ENCODE assay signal across 18 cellular contexts in the genomic region with DNA sequence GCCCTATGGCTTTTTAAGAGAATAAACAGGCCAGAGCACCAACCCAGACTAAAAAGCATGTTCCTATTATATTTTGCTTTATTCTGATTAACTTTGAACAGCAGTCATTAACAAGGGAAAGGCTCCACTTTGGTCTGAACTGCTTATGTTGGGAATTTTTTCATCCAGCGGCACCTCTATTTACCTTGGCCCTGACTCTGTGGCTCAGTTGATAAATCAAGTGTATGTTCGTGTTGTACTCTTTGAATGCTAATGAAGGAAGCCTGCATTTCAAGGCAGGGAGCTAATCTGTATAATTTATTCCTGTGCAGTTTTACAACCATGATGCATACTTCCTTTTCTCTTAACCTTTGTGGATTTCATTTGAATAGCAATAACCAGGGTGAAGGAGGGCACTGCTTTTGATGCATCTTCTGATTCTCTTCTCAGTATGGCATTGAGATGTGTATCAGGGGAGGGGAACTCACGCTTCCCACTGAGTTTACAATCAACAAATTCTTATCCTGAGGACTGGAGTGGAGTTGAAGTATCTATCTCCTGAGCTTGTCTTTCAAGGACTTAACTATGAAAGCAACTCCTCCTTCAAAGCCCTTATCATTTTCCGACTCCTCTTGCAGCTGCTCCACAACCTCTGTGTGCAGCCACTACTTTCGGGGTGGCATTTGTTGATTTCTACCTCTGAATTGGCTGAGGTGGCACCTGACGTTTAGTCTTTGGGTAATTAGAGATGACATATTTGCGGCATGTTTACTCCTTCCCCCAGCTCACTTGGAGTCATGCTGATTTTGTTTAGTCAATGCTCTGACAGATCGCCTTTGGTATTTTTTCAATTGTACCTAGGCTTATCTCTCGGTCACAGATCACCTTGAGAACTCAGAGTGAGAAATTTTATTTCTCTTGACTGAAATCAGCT.
DNase-seq lines count a peak whose midpoint lies in the region; ATAC-seq, FAIRE-seq and TF ChIP-seq lines count a peak whose summit lies in the region.
"Had no signal": no experiment of that assay in that cellular context is flagged by ENCODE, and none has a peak within 500 bp of the region (broad histone marks: within the 10 kb centered on the region; RNA-seq: fewer than 3 reads in every experiment).

No MANE protein-coding gene starts in this region.

- CTCF ChIA-PET in activated naive CD4-positive, alpha-beta T cell treated with anti-CD3 and anti-CD28 coated beads, Interleukin-2, amount 10 ng/mL, durations not matched to agents 7 days and 5 days (lab: Charles Lee) = no interaction called here

- TF ChIP-seq CTCF in astrocyte (IDR thresholded peaks at IDR 0.05; ENCODE audit: insufficient read depth, low read depth, low read length) = no peak

- no peaks in the 10 kb centered on the region for H3K9me3 ChIP-seq in HAP-1
- H3K9me3 ChIP-seq in astrocyte (ENCODE audit: insufficient read depth, low read depth, low read length) = no peaks in the 10 kb centered on the region
- H3K9me3 ChIP-seq in MG63 = no peaks in the 10 kb centered on the region
- H3K9me3 ChIP-seq: uterus had no signal

- no peak overlapping the region for H2BK5ac ChIP-seq in mesendoderm (ENCODE audit: low read length)

- no peak overlapping the region for H3K56ac ChIP-seq in mesendoderm (ENCODE audit: low read length)

- H3K36me3 Mint-ChIP-seq in astrocyte (ENCODE audit: low read depth, unreplicated experiment) = no peaks in the 10 kb centered on the region
- H3K36me3 Mint-ChIP-seq in activated naive CD4-positive, alpha-beta T cell treated with anti-CD3 and anti-CD28 coated beads, Interleukin-2, amount 10 ng/mL, durations not matched to agents 7 days and 5 days = no peaks in the 10 kb centered on the region
- H3K36me3 Mint-ChIP-seq: activated naive CD8-positive, alpha-beta T cell treated with anti-CD3 and anti-CD28 coated beads, Interleukin-2, amount 10 ng/mL, durations not matched to agents 7 days and 5 days had no signal

- H2AFZ ChIP-seq in astrocyte (ENCODE audit: low read depth, low read length) = no peak overlapping the region

- H4K5ac ChIP-seq in mesendoderm (ENCODE audit: low read length) = no peak overlapping the region

- peak overlapping the region; percentile 79 for H2BK120ac ChIP-seq in mesendoderm (ENCODE audit: low read depth, low read length)

- H3K9ac ChIP-seq in astrocyte (ENCODE audit: low read length) (no peak overlapping the region), mesendoderm (ENCODE audit: low read length) (no peak overlapping the region)

- H3K79me2 ChIP-seq in astrocyte (ENCODE audit: insufficient read depth, low read length) (no peaks in the 10 kb centered on the region), mesendoderm (ENCODE audit: control insufficient read depth, insufficient read depth, low read length) (no peaks in the 10 kb centered on the region)

- no peak overlapping the region for H2BK15ac ChIP-seq in mesendoderm (replicated peaks; ENCODE audit: low read depth)

- H3K4me1 ChIP-seq in HAP-1 = peaks cover 15% of the 10 kb centered on the region
- H3K4me1 ChIP-seq in astrocyte (ENCODE audit: insufficient read depth, low read length) = peaks cover 6% of the 10 kb centered on the region
- H3K4me1 ChIP-seq in mesendoderm (ENCODE audit: control insufficient read depth, low read depth, low read length) = peaks cover 7% of the 10 kb centered on the region
- H3K4me1 ChIP-seq: uterus had no signal

- DNase-seq in HAP-1 (ENCODE audit: low spot score in 2 of 2) (peak; percentile 48 to 92), NCI-H2107 treated with DMSO at 0.1 percent for 48 hours (lab: John Stamatoyannopoulos, UW; ENCODE audit: unreplicated experiment) (peak; percentile 71), astrocyte (ENCODE audit: low read depth) (peak; percentile 39), mesendoderm (peak; percentile 95), MG63 (no peak), putamen (ENCODE audit: low spot score) (no peak)
- DNase-seq in activated naive CD4-positive, alpha-beta T cell treated with anti-CD3 and anti-CD28 coated beads, Interleukin-2, amount 10 ng/mL, durations not matched to agents 7 days and 5 days = no peak
- DNase-seq: activated CD4-positive, alpha-beta T cell treated with anti-CD3 and anti-CD28 coated beads, Interleukin-2, amount 10 ng/mL, durations not matched to agents 24 days and 14 days; activated naive CD8-positive, alpha-beta T cell treated with anti-CD3 and anti-CD28 coated beads, Interleukin-2, amount 10 ng/mL, durations not matched to agents 7 days and 5 days; activated T-cell treated with anti-CD3 and anti-CD28 coated beads, Interleukin-2, amount 50 U/mL, for 24 hours; central memory CD4-positive, alpha-beta T cell; islet precursor cell; NCI-H1436; uterus had no signal

- H3K27me3 Mint-ChIP-seq in astrocyte (ENCODE audit: low read depth, unreplicated experiment) = no peaks in the 10 kb centered on the region
- H3K27me3 Mint-ChIP-seq in activated naive CD4-positive, alpha-beta T cell treated with anti-CD3 and anti-CD28 coated beads, Interleukin-2, amount 10 ng/mL, durations not matched to agents 7 days and 5 days = peaks cover 4% of the 10 kb centered on the region
- H3K27me3 Mint-ChIP-seq: activated CD4-positive, alpha-beta T cell treated with anti-CD3 and anti-CD28 coated beads, Interleukin-2, amount 10 ng/mL, durations not matched to agents 24 days and 14 days; activated naive CD8-positive, alpha-beta T cell treated with anti-CD3 and anti-CD28 coated beads, Interleukin-2, amount 10 ng/mL, durations not matched to agents 7 days and 5 days; stimulated activated naive CD8-positive, alpha-beta T cell treated with anti-CD3 and anti-CD28 coated beads, Interleukin-15, Interleukin-2, amounts not matched to agents 100 ng/mL and 50 ng/mL, for 24 hours had no signal

- H3K4me3 Mint-ChIP-seq in astrocyte (ENCODE audit: unreplicated experiment) = no peak overlapping the region
- H3K4me3 Mint-ChIP-seq in activated naive CD4-positive, alpha-beta T cell treated with anti-CD3 and anti-CD28 coated beads, Interleukin-2, amount 10 ng/mL, durations not matched to agents 7 days and 5 days = no peak overlapping the region
- H3K4me3 Mint-ChIP-seq: activated CD4-positive, alpha-beta T cell treated with anti-CD3 and anti-CD28 coated beads, Interleukin-2, amount 10 ng/mL, durations not matched to agents 24 days and 14 days; activated naive CD8-positive, alpha-beta T cell treated with anti-CD3 and anti-CD28 coated beads, Interleukin-2, amount 10 ng/mL, durations not matched to agents 7 days and 5 days; activated T-cell treated with anti-CD3 and anti-CD28 coated beads, Interleukin-2, amount 50 U/mL, for 24 hours; B cell; stimulated activated naive CD8-positive, alpha-beta T cell treated with anti-CD3 and anti-CD28 coated beads, Interleukin-15, Interleukin-2, amounts not matched to agents 100 ng/mL and 50 ng/mL, for 24 hours had no signal

- no peak overlapping the region for H2AK5ac ChIP-seq in mesendoderm (ENCODE audit: low read length)

- H4K20me1 ChIP-seq in astrocyte (ENCODE audit: insufficient read depth, low read length) = no peaks in the 10 kb centered on the region

- H3K23ac ChIP-seq in mesendoderm (ENCODE audit: low read length) = no peak overlapping the region

- no peak overlapping the region for H4K8ac ChIP-seq in mesendoderm (ENCODE audit: low read depth, low read length)

- in situ Hi-C loops in HAP-1 (cut with MboI; ENCODE audit: low sequenced_read_pairs) = no loop called here

- no peak overlapping the region for H3K27ac Mint-ChIP-seq in astrocyte (ENCODE audit: unreplicated experiment)
- H3K27ac Mint-ChIP-seq in activated naive CD4-positive, alpha-beta T cell treated with anti-CD3 and anti-CD28 coated beads, Interleukin-2, amount 10 ng/mL, durations not matched to agents 7 days and 5 days = no peak overlapping the region
- H3K27ac Mint-ChIP-seq: activated CD4-positive, alpha-beta T cell treated with anti-CD3 and anti-CD28 coated beads, Interleukin-2, amount 10 ng/mL, durations not matched to agents 24 days and 14 days; activated naive CD8-positive, alpha-beta T cell treated with anti-CD3 and anti-CD28 coated beads, Interleukin-2, amount 10 ng/mL, durations not matched to agents 7 days and 5 days; activated T-cell treated with anti-CD3 and anti-CD28 coated beads, Interleukin-2, amount 50 U/mL, for 24 hours; B cell; stimulated activated naive CD8-positive, alpha-beta T cell treated with anti-CD3 and anti-CD28 coated beads, Interleukin-15, Interleukin-2, amounts not matched to agents 100 ng/mL and 50 ng/mL, for 24 hours had no signal

- H3K18ac ChIP-seq in mesendoderm (ENCODE audit: low read length) = peak overlapping the region; percentile 56

- H3K9me3 Mint-ChIP-seq in astrocyte (ENCODE audit: unreplicated experiment) = no peaks in the 10 kb centered on the region
- H3K9me3 Mint-ChIP-seq in activated naive CD4-positive, alpha-beta T cell treated with anti-CD3 and anti-CD28 coated beads, Interleukin-2, amount 10 ng/mL, durations not matched to agents 7 days and 5 days = no peaks in the 10 kb centered on the region
- H3K9me3 Mint-ChIP-seq: activated CD4-positive, alpha-beta T cell treated with anti-CD3 and anti-CD28 coated beads, Interleukin-2, amount 10 ng/mL, durations not matched to agents 24 days and 14 days; activated naive CD8-positive, alpha-beta T cell treated with anti-CD3 and anti-CD28 coated beads, Interleukin-2, amount 10 ng/mL, durations not matched to agents 7 days and 5 days; activated T-cell treated with anti-CD3 and anti-CD28 coated beads, Interleukin-2, amount 50 U/mL, for 24 hours; stimulated activated naive CD8-positive, alpha-beta T cell treated with anti-CD3 and anti-CD28 coated beads, Interleukin-15, Interleukin-2, amounts not matched to agents 100 ng/mL and 50 ng/mL, for 24 hours had no signal

- no peak for FAIRE-seq in astrocyte (lab: Jason Lieb, UNC)
- FAIRE-seq: frontal cortex had no signal

- H3K27ac ChIP-seq in astrocyte (ENCODE audit: low read depth, low read length) (peak overlapping the region; percentile 31), mesendoderm (ENCODE audit: low read depth, low read length) (peak overlapping the region; percentile 57)
- H3K27ac ChIP-seq: uterus had no signal

- H3K4me1 Mint-ChIP-seq in astrocyte (ENCODE audit: low read depth, unreplicated experiment) = no peaks in the 10 kb centered on the region
- no peaks in the 10 kb centered on the region for H3K4me1 Mint-ChIP-seq in activated naive CD4-positive, alpha-beta T cell treated with anti-CD3 and anti-CD28 coated beads, Interleukin-2, amount 10 ng/mL, durations not matched to agents 7 days and 5 days
- H3K4me1 Mint-ChIP-seq: activated CD4-positive, alpha-beta T cell treated with anti-CD3 and anti-CD28 coated beads, Interleukin-2, amount 10 ng/mL, durations not matched to agents 24 days and 14 days; activated naive CD8-positive, alpha-beta T cell treated with anti-CD3 and anti-CD28 coated beads, Interleukin-2, amount 10 ng/mL, durations not matched to agents 7 days and 5 days; B cell had no signal

- H3K4ac ChIP-seq in mesendoderm (ENCODE audit: low read depth, low read length) = no peak overlapping the region

- no peak for ATAC-seq in GM21423 (IDR thresholded peaks at IDR 0.05; ENCODE audit: unreplicated experiment)

- H3K4me2 ChIP-seq in astrocyte (ENCODE audit: low read length) (peak overlapping the region; percentile 9), mesendoderm (ENCODE audit: low read length) (no peak overlapping the region)

- H3K27me3 ChIP-seq in HAP-1 (ENCODE audit: low read depth) = no peaks in the 10 kb centered on the region
- H3K27me3 ChIP-seq in astrocyte (ENCODE audit: insufficient read depth, low read length) = no peaks in the 10 kb centered on the region
- no peaks in the 10 kb centered on the region for H3K27me3 ChIP-seq in mesendoderm (ENCODE audit: insufficient read depth, low read length, poor library complexity)
- no peaks in the 10 kb centered on the region for H3K27me3 ChIP-seq in MG63
- H3K27me3 ChIP-seq: uterus had no signal

- no CpG with 5 or more reads among the region's 9 CpGs for WGBS in mesendoderm (ENCODE audit: extremely low coverage, insufficient coverage, low lambda C conversion rate)

- H3K4me3 ChIP-seq in HAP-1 (no peak overlapping the region), astrocyte (ENCODE audit: insufficient read depth, low read depth, low read length) (no peak overlapping the region), mesendoderm (ENCODE audit: low read length) (no peak overlapping the region), MG63 (no peak overlapping the region)
- H3K4me3 ChIP-seq: uterus had no signal

- H3K36me3 ChIP-seq in HAP-1 (replicated peaks) = no peaks in the 10 kb centered on the region
- H3K36me3 ChIP-seq in astrocyte (ENCODE audit: insufficient read depth, low read length) = no peaks in the 10 kb centered on the region
- H3K36me3 ChIP-seq in mesendoderm (ENCODE audit: control insufficient read depth, insufficient read depth, low read length) = no peaks in the 10 kb centered on the region
- H3K36me3 ChIP-seq in MG63 = no peaks in the 10 kb centered on the region
- H3K36me3 ChIP-seq: uterus had no signal

- no peaks in the 10 kb centered on the region for H3K79me1 ChIP-seq in mesendoderm (ENCODE audit: low read length)

Comparison
In these comparisons a context has a peak if more than half of its experiments do, and no peak if none do; other contexts are left out.
1. DNase-seq: peak in HAP-1 (2 of 2), NCI-H2107 treated with DMSO at 0.1 percent for 48 hours (single experiment), astrocyte (single experiment) and mesendoderm (single experiment); none in MG63 (single experiment), activated naive CD4-positive, alpha-beta T cell treated with anti-CD3 and anti-CD28 coated beads, Interleukin-2, amount 10 ng/mL, durations not matched to agents 7 days and 5 days (single experiment) and putamen (single experiment).